ENCODE assay signal across 17 cellular contexts in the genomic region with DNA sequence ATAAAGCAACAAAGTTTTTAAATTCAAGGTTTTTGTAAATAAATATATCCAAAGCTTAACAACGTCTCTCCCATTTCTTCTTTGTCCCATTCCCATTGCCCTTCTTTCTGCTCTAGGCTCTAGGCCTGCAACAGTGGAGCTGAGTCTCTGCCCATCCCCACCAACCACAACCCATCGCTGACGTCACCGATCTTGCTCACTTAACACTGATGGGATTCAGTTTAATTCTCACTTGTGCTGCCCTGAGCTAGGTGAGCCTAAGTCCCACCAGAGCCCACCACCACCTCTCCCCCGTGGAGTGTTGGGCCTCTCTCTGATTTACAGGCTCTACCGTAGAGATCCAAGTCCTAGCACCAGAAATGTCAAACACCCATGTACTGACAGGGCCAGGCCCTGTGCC.
DNase-seq lines count a peak whose midpoint lies in the region; ATAC-seq and TF ChIP-seq lines count a peak whose summit lies in the region.
"Had no signal": no experiment of that assay in that cellular context is flagged by ENCODE, and none has a peak within 500 bp of the region (broad histone marks: within the 10 kb centered on the region; RNA-seq: fewer than 3 reads in every experiment).

No MANE protein-coding gene starts in this region.

- H3K36me3 Mint-ChIP-seq in chondrocyte (ENCODE audit: low read depth): no peaks in the 10 kb centered on the region
- H3K36me3 Mint-ChIP-seq: CD4-positive, CD25-positive, alpha-beta regulatory T cell; CD8-positive, alpha-beta memory T cell had no signal

- H3K9me3 ChIP-seq in spleen (no peaks in the 10 kb centered on the region), prostate gland (no peaks in the 10 kb centered on the region)
- H3K9me3 ChIP-seq: BE2C, HAP-1 had no signal

- no peak overlapping the region for H3K4me3 Mint-ChIP-seq in chondrocyte (ENCODE audit: unreplicated experiment)
- no peak overlapping the region for H3K4me3 Mint-ChIP-seq in stimulated activated naive CD8-positive, alpha-beta T cell treated with anti-CD3 and anti-CD28 coated beads, Interleukin-15, amount 100 ng/mL, for 72 hours
- H3K4me3 Mint-ChIP-seq: CD4-positive, CD25-positive, alpha-beta regulatory T cell; CD8-positive, alpha-beta memory T cell had no signal

- H3K27ac Mint-ChIP-seq in chondrocyte (ENCODE audit: unreplicated experiment): no peak overlapping the region
- no peak overlapping the region for H3K27ac Mint-ChIP-seq in stimulated activated naive CD8-positive, alpha-beta T cell treated with anti-CD3 and anti-CD28 coated beads, Interleukin-15, amount 100 ng/mL, for 72 hours
- H3K27ac Mint-ChIP-seq: CD4-positive, CD25-positive, alpha-beta regulatory T cell; CD8-positive, alpha-beta memory T cell had no signal

- no peak for TF ChIP-seq CTCF in chondrocyte (IDR thresholded peaks at IDR 0.05)
- no peak for TF ChIP-seq CTCF in spleen (IDR thresholded peaks at IDR 0.05 in 8 of 11, conservative IDR thresholded peaks at IDR 0.05 in 3 of 11)
- no peak for TF ChIP-seq CTCF in prostate gland (IDR thresholded peaks at IDR 0.05)

- H3K4me1 Mint-ChIP-seq in chondrocyte (ENCODE audit: low read depth): peaks cover 7% of the 10 kb centered on the region
- no peaks in the 10 kb centered on the region for H3K4me1 Mint-ChIP-seq in stimulated activated naive CD8-positive, alpha-beta T cell treated with anti-CD3 and anti-CD28 coated beads, Interleukin-15, amount 100 ng/mL, for 72 hours
- H3K4me1 Mint-ChIP-seq: CD4-positive, CD25-positive, alpha-beta regulatory T cell; CD8-positive, alpha-beta memory T cell had no signal

- 74 to 90% (median 87%) methylated on average over 6 of the region's 6 CpGs for WGBS in spleen, 5 donors
- WGBS in prostate gland: 78% methylated on average over 6 of the region's 6 CpGs

- no peaks in the 10 kb centered on the region for H3K27me3 Mint-ChIP-seq in chondrocyte (ENCODE audit: low read depth)
- H3K27me3 Mint-ChIP-seq in stimulated activated naive CD8-positive, alpha-beta T cell treated with anti-CD3 and anti-CD28 coated beads, Interleukin-15, amount 100 ng/mL, for 72 hours: no peaks in the 10 kb centered on the region
- H3K27me3 Mint-ChIP-seq: CD4-positive, CD25-positive, alpha-beta regulatory T cell had no signal

- DNase-seq in left ventricle myocardium superior (peak; percentile 11), Right ventricle myocardium inferior (ENCODE audit: missing footprints) (no peak), NCI-H2227 (lab: John Stamatoyannopoulos, UW; ENCODE audit: unreplicated experiment) (peak; percentile 46), chondrocyte (ENCODE audit: low spot score) (peak; percentile 35), spleen (peak; percentile 48), prostate gland (ENCODE audit: low spot score) (no peak), erythroblast (lab: John Stamatoyannopoulos, UW) (no peak)
- no peak for DNase-seq in stimulated activated naive CD8-positive, alpha-beta T cell treated with anti-CD3 and anti-CD28 coated beads, Interleukin-15, amount 100 ng/mL, for 72 hours
- DNase-seq: C1 segment of cervical spinal cord; CD4-positive, CD25-positive, alpha-beta regulatory T cell; CD8-positive, alpha-beta memory T cell; DMS 273 treated with DMSO at 0.1 percent for 48 hours; DMS53; DND-41; GM23248 had no signal

- H3K36me3 ChIP-seq in spleen: peaks cover 0 to 28% (median 0%) of the 10 kb centered on the region in 6 donors
- H3K36me3 ChIP-seq in prostate gland: no peaks in the 10 kb centered on the region
- H3K36me3 ChIP-seq: BE2C, HAP-1 had no signal

- H3K27me3 ChIP-seq in spleen (replicated peaks in 1 of 7) (no peaks in the 10 kb centered on the region), prostate gland (replicated peaks; ENCODE audit: insufficient read depth) (no peaks in the 10 kb centered on the region)
- H3K27me3 ChIP-seq: BE2C had no signal

- H3K27ac ChIP-seq in spleen (peak overlapping the region in 2 of 8 donors; percentile 54 to 56), prostate gland (no peak overlapping the region)
- H3K27ac ChIP-seq: GM23248 had no signal

- H3K4me1 ChIP-seq in spleen (peaks cover 4 to 29% (median 8%) of the 10 kb centered on the region in 6 donors), prostate gland (replicated peaks) (no peaks in the 10 kb centered on the region)
- H3K4me1 ChIP-seq: HAP-1 had no signal

- peaks cover 3% of the 10 kb centered on the region for H3K9me3 Mint-ChIP-seq in chondrocyte (ENCODE audit: low read depth)
- peaks cover 0 to 5% of the 10 kb centered on the region in 2 donors for H3K9me3 Mint-ChIP-seq in stimulated activated naive CD8-positive, alpha-beta T cell treated with anti-CD3 and anti-CD28 coated beads, Interleukin-15, amount 100 ng/mL, for 72 hours

- no peak overlapping the region for H3K4me3 ChIP-seq in spleen
- no peak overlapping the region for H3K4me3 ChIP-seq in prostate gland
- H3K4me3 ChIP-seq: GM23248, HAP-1 had no signal

- no peak for TF ChIP-seq POLR2A in spleen (IDR thresholded peaks at IDR 0.05)
- TF ChIP-seq POLR2A in prostate gland (IDR thresholded peaks at IDR 0.05): no peak
- no peak for TF ChIP-seq POLR2A in erythroblast (IDR thresholded peaks at IDR 0.05; ENCODE audit: low read length)

- ATAC-seq in left ventricle myocardium superior: no peak
- no peak for ATAC-seq in Right ventricle myocardium inferior
- ATAC-seq in stimulated activated naive CD8-positive, alpha-beta T cell treated with anti-CD3 and anti-CD28 coated beads, Interleukin-15, amount 100 ng/mL, for 72 hours: no peak

- intact Hi-C loops in left ventricle myocardium superior (cut with micrococcal nuclease): no loop called here
- intact Hi-C loops in Right ventricle myocardium inferior (cut with DNase I): no loop called here
- intact Hi-C loops in spleen (cut with DNase I; ENCODE audit: low total_unique reads): no loop called here
- intact Hi-C loops in prostate gland (cut with DNase I): no loop called here

Comparison
In these comparisons a context has a peak if more than half of its experiments do, and no peak if none do; other contexts are left out.
1. DNase-seq: peak in left ventricle myocardium superior (single experiment), NCI-H2227 (single experiment), chondrocyte (single experiment) and spleen (single experiment); none in Right ventricle myocardium inferior (single experiment), stimulated activated naive CD8-positive, alpha-beta T cell treated with anti-CD3 and anti-CD28 coated beads, Interleukin-15, amount 100 ng/mL, for 72 hours (0 of 2), prostate gland (single experiment) and erythroblast (0 of 2).